In the genomic region with DNA sequence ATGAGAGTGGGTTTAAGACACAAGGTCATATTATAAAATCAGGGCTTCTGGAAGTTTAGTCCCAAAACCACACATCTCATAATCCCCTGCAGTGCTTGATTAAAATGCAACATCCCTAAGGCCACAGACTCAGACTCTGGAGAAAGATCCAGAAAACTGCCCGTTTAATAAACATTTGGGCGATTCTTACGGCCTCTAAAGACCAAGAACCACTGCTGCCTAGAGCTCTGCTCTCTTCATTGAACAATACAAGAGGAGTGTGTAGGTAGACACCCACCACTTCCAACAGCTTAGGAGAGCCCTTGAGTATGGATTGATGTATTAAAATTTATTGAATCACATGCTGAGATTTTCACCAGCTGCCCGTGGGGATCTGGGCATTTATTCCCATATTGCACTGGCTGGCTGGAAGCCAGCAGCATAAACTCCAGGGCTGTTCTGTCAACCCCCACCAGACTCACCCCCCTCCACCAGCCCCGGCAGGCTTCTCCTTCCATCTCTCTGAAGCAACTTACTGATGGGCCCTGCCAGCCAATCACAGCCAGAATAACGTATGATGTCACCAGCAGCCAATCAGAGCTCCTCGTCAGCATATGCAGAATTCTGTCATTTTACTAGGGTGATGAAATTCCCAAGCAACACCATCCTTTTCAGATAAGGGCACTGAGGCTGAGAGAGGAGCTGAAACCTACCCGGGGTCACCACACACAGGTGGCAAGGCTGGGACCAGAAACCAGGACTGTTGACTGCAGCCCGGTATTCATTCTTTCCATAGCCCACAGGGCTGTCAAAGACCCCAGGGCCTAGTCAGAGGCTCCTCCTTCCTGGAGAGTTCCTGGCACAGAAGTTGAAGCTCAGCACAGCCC, we compare ENCODE assay signal across 8 cellular contexts. TPM values are rescaled to one million over a fixed set of nuclear protein-coding genes. Genes with fewer than 3 reads are reported as not detected.
DNase-seq lines count a peak whose midpoint lies in the region; ATAC-seq and TF ChIP-seq lines count a peak whose summit lies in the region.

No MANE protein-coding gene starts in this region.

- DNase-seq in NCI-H748 (lab: John Stamatoyannopoulos, UW; ENCODE audit: unreplicated experiment) (peak; percentile 50), NCI-H748 treated with DMSO at 0.1 percent for 48 hours (lab: John Stamatoyannopoulos, UW) (no peak), NCI-H128 (lab: John Stamatoyannopoulos, UW; ENCODE audit: unreplicated experiment) (peak; percentile 63), SW480 (ENCODE audit: low spot score) (peak; percentile 98), foreskin fibroblast (peak; percentile 85 to 96), occipital lobe (lab: John Stamatoyannopoulos, UW) (peak; percentile 88), GDM1 (lab: John Stamatoyannopoulos, UW) (no peak)

- TF ChIP-seq CTCF in foreskin fibroblast (IDR thresholded peaks at IDR 0.05; ENCODE audit: low read depth, low read length), result no peak

- H3K4me3 ChIP-seq in foreskin fibroblast (ENCODE audit: low read depth in 1 of 2, low read length in 2 of 2), result no peak overlapping the region

- ATAC-seq in GM19351 (IDR thresholded peaks at IDR 0.05; ENCODE audit: unreplicated experiment), result no peak

RNA-seq across cellular contexts. Expression of gene BEST1, which starts 0.7 kb away (rescaled TPM):
- 1.2 TPM for total RNA-seq in occipital lobe

RNA-seq across cellular contexts. Expression of gene FTH1, which starts 18.0 kb away (rescaled TPM):
- total RNA-seq in occipital lobe, result 252 TPM

RNA-seq across cellular contexts. Expression of gene RAB3IL1, which starts 32.0 kb away (rescaled TPM):
- 2.3 TPM for total RNA-seq in occipital lobe

RNA-seq across cellular contexts. Expression of gene FADS3, which starts 58.1 kb away (rescaled TPM):
- 34.0 TPM for total RNA-seq in occipital lobe

Comparison
In these comparisons a context has a peak if more than half of its experiments do, and no peak if none do; other contexts are left out.
1. DNase-seq: peak in NCI-H748 (single experiment), NCI-H128 (single experiment), SW480 (single experiment), foreskin fibroblast (2 of 2) and occipital lobe (single experiment); none in NCI-H748 treated with DMSO at 0.1 percent for 48 hours (single experiment) and GDM1 (single experiment).